ENCODE assay signal across 30 cellular contexts in genomic region chr1:88272216-88272615, GRCh38.
"Had no signal": no experiment of that assay in that cellular context is flagged by ENCODE, and none has a peak within 500 bp of the region (broad histone marks: within the 10 kb centered on the region; RNA-seq: fewer than 3 reads in every experiment).

No MANE protein-coding gene starts in this region.

- ATAC-seq: naive thymus-derived CD8-positive, alpha-beta T cell; pancreas; psoas muscle; right cardiac atrium; right lobe of liver; stimulated activated memory B cell treated with anti-CD40 and anti-IgM and Interleukin-4, amounts not matched to agents 10 μg/mL and 1 μg/mL and 100 μg/mL, for 72 hours; stimulated activated naive CD8-positive, alpha-beta T cell treated with anti-CD3 and anti-CD28 coated beads, Interleukin-15, amount 100 ng/mL, for 72 hours; stimulated activated naive CD8-positive, alpha-beta T cell treated with anti-CD3 and anti-CD28 coated beads, Interleukin-15, Interleukin-2, amounts not matched to agents 100 U/mL and 50 U/mL, for 24 hours; upper lobe of right lung had no signal

- H3K36me3 ChIP-seq: neural progenitor cell, neutrophil, pancreas, right lobe of liver, sigmoid colon, suprapubic skin, tibial artery, transverse colon, upper lobe of right lung, uterus had no signal

- H3K27me3 Mint-ChIP-seq: stimulated activated memory B cell treated with anti-CD40 and anti-IgM and Interleukin-4, amounts not matched to agents 10 μg/mL and 1 μg/mL and 100 μg/mL, for 72 hours; type B pancreatic cell had no signal

- H3K27me3 ChIP-seq: neural progenitor cell, neutrophil, pancreas, right lobe of liver, sigmoid colon, suprapubic skin, testis, tibial artery, transverse colon, upper lobe of right lung, uterus had no signal

- H3K4me3 ChIP-seq: neural progenitor cell, pancreas, psoas muscle, right lobe of liver, sigmoid colon, suprapubic skin, testis, tibial artery, transverse colon, upper lobe of right lung, uterus had no signal

- H3K27ac Mint-ChIP-seq: naive B cell; naive thymus-derived CD8-positive, alpha-beta T cell; nephron; neural progenitor cell; progenitor cell of endocrine pancreas; stimulated activated memory B cell treated with anti-CD40 and anti-IgM and Interleukin-4, amounts not matched to agents 10 μg/mL and 1 μg/mL and 100 μg/mL, for 72 hours; stimulated activated naive CD8-positive, alpha-beta T cell treated with anti-CD3 and anti-CD28 coated beads, Interleukin-15, amount 100 ng/mL, for 72 hours; type B pancreatic cell had no signal

- H3K36me3 Mint-ChIP-seq: naive B cell; naive thymus-derived CD8-positive, alpha-beta T cell; neural progenitor cell; stimulated activated memory B cell treated with anti-CD40 and anti-IgM and Interleukin-4, amounts not matched to agents 10 μg/mL and 1 μg/mL and 100 μg/mL, for 72 hours; type B pancreatic cell had no signal

- DNase-seq: naive B cell; naive thymus-derived CD8-positive, alpha-beta T cell; nucleus accumbens; pancreas; posterior cingulate gyrus; psoas muscle; right cardiac atrium; right lobe of liver; sigmoid colon; small intestine; stimulated activated CD4-positive, alpha-beta T cell treated with anti-CD3 and anti-CD28 coated beads, Interleukin-15, amount 100 ng/mL, for 24 hours; stimulated activated CD4-positive, alpha-beta T cell treated with anti-CD3 and anti-CD28 coated beads, Interleukin-2, amount 100 ng/mL, for 24 hours; stimulated activated CD4-positive, alpha-beta T cell treated with anti-CD3 and anti-CD28 coated beads, Interleukin-2, amount 100 ng/mL, for 48 hours; stimulated activated CD4-positive, alpha-beta T cell treated with anti-CD3 and anti-CD28 coated beads, Interleukin-4, amount 100 ng/mL, for 24 hours; stimulated activated naive CD4-positive, alpha-beta T cell; stimulated activated naive CD8-positive, alpha-beta T cell treated with anti-CD3 and anti-CD28 coated beads, Interleukin-15, amount 100 ng/mL, for 72 hours; stimulated activated naive CD8-positive, alpha-beta T cell treated with anti-CD3 and anti-CD28 coated beads, Interleukin-15, Interleukin-2, amounts not matched to agents 100 U/mL and 50 U/mL, for 24 hours; substantia nigra; testis; tibial artery; transverse colon; upper lobe of right lung; uterus had no signal

- H3K4me2 ChIP-seq: neural progenitor cell had no signal

- H3K9ac ChIP-seq: neural progenitor cell had no signal

- H3K27ac ChIP-seq: neural progenitor cell, neutrophil, pancreas, psoas muscle, right lobe of liver, sigmoid colon, suprapubic skin, testis, tibial artery, transverse colon, upper lobe of right lung, uterus had no signal

- H3K4me3 Mint-ChIP-seq: naive B cell; naive thymus-derived CD8-positive, alpha-beta T cell; nephron; neural progenitor cell; stimulated activated memory B cell treated with anti-CD40 and anti-IgM and Interleukin-4, amounts not matched to agents 10 μg/mL and 1 μg/mL and 100 μg/mL, for 72 hours; stimulated activated naive CD8-positive, alpha-beta T cell treated with anti-CD3 and anti-CD28 coated beads, Interleukin-15, amount 100 ng/mL, for 72 hours; type B pancreatic cell had no signal

- H3K4me1 ChIP-seq: neural progenitor cell, pancreas, psoas muscle, right lobe of liver, suprapubic skin, testis, tibial artery, transverse colon, upper lobe of right lung, uterus had no signal

- H3K4me1 Mint-ChIP-seq: naive B cell; naive thymus-derived CD8-positive, alpha-beta T cell; stimulated activated memory B cell treated with anti-CD40 and anti-IgM and Interleukin-4, amounts not matched to agents 10 μg/mL and 1 μg/mL and 100 μg/mL, for 72 hours; stimulated activated naive CD8-positive, alpha-beta T cell treated with anti-CD3 and anti-CD28 coated beads, Interleukin-15, amount 100 ng/mL, for 72 hours had no signal

- H2AFZ ChIP-seq: neural progenitor cell had no signal

- H3K9me3 ChIP-seq: neutrophil, pancreas, psoas muscle, right lobe of liver, sigmoid colon, suprapubic skin, testis, tibial artery, transverse colon, upper lobe of right lung, uterus had no signal

- H3K9me3 Mint-ChIP-seq: naive B cell; nephron; neural progenitor cell; stimulated activated memory B cell treated with anti-CD40 and anti-IgM and Interleukin-4, amounts not matched to agents 10 μg/mL and 1 μg/mL and 100 μg/mL, for 72 hours had no signal
